In the genomic region with DNA sequence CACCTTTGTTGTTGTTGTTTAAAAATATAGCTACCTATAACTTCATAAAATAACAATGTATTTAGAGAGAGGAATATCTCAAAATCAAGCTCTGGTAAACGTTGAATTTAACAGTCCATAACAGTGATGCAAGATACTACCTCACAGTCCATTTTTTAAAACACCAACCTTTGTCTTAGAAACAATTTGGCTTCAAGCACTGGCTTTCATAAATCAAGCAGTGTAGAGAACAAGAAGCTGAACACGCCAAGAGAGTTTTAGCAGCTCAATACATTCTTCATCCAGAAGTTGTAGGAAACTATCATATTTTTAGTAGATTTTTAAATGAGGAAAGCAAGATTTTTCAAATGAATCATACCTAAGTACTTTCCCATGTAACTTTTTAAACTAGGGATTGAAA, we compare ENCODE assay signal across 20 cellular contexts.
A peak's percentile ranks its signal among the peaks of the same experiment; 100 is the strongest.
DNase-seq lines count a peak whose midpoint lies in the region; ATAC-seq, FAIRE-seq and TF ChIP-seq lines count a peak whose summit lies in the region.
"Had no signal": no experiment of that assay in that cellular context is flagged by ENCODE, and none has a peak within 500 bp of the region (broad histone marks: within the 10 kb centered on the region; RNA-seq: fewer than 3 reads in every experiment).

No MANE protein-coding gene starts in this region.

- no peak overlapping the region for H3K4me3 ChIP-seq in astrocyte (ENCODE audit: insufficient read depth, low read depth, low read length)
- no peak overlapping the region for H3K4me3 ChIP-seq in gastroesophageal sphincter
- no peak overlapping the region for H3K4me3 ChIP-seq in uterus
- no peak overlapping the region for H3K4me3 ChIP-seq in adrenal gland
- H3K4me3 ChIP-seq: Peyer's patch, SJCRH30 had no signal

- TF ChIP-seq CTCF in astrocyte (IDR thresholded peaks at IDR 0.05; ENCODE audit: insufficient read depth, low read depth, low read length) (no peak), gastroesophageal sphincter (IDR thresholded peaks at IDR 0.05) (no peak), uterus (IDR thresholded peaks at IDR 0.05) (no peak), adrenal gland (IDR thresholded peaks at IDR 0.05) (no peak)

- no peaks in the 10 kb centered on the region for H3K27me3 ChIP-seq in astrocyte (ENCODE audit: insufficient read depth, low read length)
- H3K27me3 ChIP-seq in gastroesophageal sphincter, result no peaks in the 10 kb centered on the region
- no peaks in the 10 kb centered on the region for H3K27me3 ChIP-seq in uterus
- no peaks in the 10 kb centered on the region for H3K27me3 ChIP-seq in adrenal gland
- H3K27me3 ChIP-seq: Peyer's patch, SJCRH30 had no signal

- no peak overlapping the region for H3K4me3 Mint-ChIP-seq in astrocyte (ENCODE audit: unreplicated experiment)
- H3K4me3 Mint-ChIP-seq: CD8-positive, alpha-beta memory T cell had no signal

- H3K9me3 ChIP-seq in astrocyte (ENCODE audit: insufficient read depth, low read depth, low read length), result no peaks in the 10 kb centered on the region
- H3K9me3 ChIP-seq in gastroesophageal sphincter, result peaks cover 0 to 8% (median 0%) of the 10 kb centered on the region in 3 donors
- H3K9me3 ChIP-seq in uterus, result no peaks in the 10 kb centered on the region
- H3K9me3 ChIP-seq in adrenal gland (replicated peaks in 1 of 3), result no peaks in the 10 kb centered on the region
- H3K9me3 ChIP-seq: Peyer's patch had no signal

- H3K4me1 Mint-ChIP-seq in astrocyte (ENCODE audit: low read depth, unreplicated experiment), result no peaks in the 10 kb centered on the region
- H3K4me1 Mint-ChIP-seq: CD8-positive, alpha-beta memory T cell had no signal

- H3K4me1 ChIP-seq in astrocyte (ENCODE audit: insufficient read depth, low read length), result no peaks in the 10 kb centered on the region
- no peaks in the 10 kb centered on the region for H3K4me1 ChIP-seq in gastroesophageal sphincter
- no peaks in the 10 kb centered on the region for H3K4me1 ChIP-seq in uterus
- no peaks in the 10 kb centered on the region for H3K4me1 ChIP-seq in adrenal gland (replicated peaks in 1 of 2)
- H3K4me1 ChIP-seq: Peyer's patch, SJCRH30 had no signal

- no peak overlapping the region for H3K27ac Mint-ChIP-seq in astrocyte (ENCODE audit: unreplicated experiment)
- H3K27ac Mint-ChIP-seq: CD8-positive, alpha-beta memory T cell had no signal

- no peak overlapping the region for H3K9ac ChIP-seq in astrocyte (ENCODE audit: low read length)

- peaks cover 3% of the 10 kb centered on the region for H3K9me3 Mint-ChIP-seq in astrocyte (ENCODE audit: unreplicated experiment)

- no peaks in the 10 kb centered on the region for H4K20me1 ChIP-seq in astrocyte (ENCODE audit: insufficient read depth, low read length)

- no peak overlapping the region for H3K4me2 ChIP-seq in astrocyte (ENCODE audit: low read length)

- H3K79me2 ChIP-seq in astrocyte (ENCODE audit: insufficient read depth, low read length), result no peaks in the 10 kb centered on the region

- DNase-seq in GM03348 (ENCODE audit: low spot score) (peak; percentile 44), astrocyte (ENCODE audit: low read depth) (peak; percentile 11), uterus (no peak), adrenal gland (no peak)
- no peak for DNase-seq in activated CD4-positive, alpha-beta T cell treated with anti-CD3 and anti-CD28 coated beads, Interleukin-2, amount 50 U/mL, for 48 hours
- DNase-seq: AML-193; C1 segment of cervical spinal cord; Calu3; CD8-positive, alpha-beta memory T cell; GF-D8; GOT3; Kasumi-1; NCI-H1417; NCI-H1694 treated with DMSO at 0.1 percent for 48 hours; NCI-H446; NCI-H526; Peyer's patch; SJCRH30 had no signal

- peak; percentile 13 for FAIRE-seq in astrocyte (lab: Jason Lieb, UNC)

- H3K27ac ChIP-seq in astrocyte (ENCODE audit: low read depth, low read length), result no peak overlapping the region
- no peak overlapping the region for H3K27ac ChIP-seq in gastroesophageal sphincter
- peak overlapping the region; percentile 62 to 70 for H3K27ac ChIP-seq in uterus
- H3K27ac ChIP-seq in adrenal gland, result no peak overlapping the region
- H3K27ac ChIP-seq: Peyer's patch, SJCRH30 had no signal

- no peaks in the 10 kb centered on the region for H3K36me3 ChIP-seq in astrocyte (ENCODE audit: insufficient read depth, low read length)
- no peaks in the 10 kb centered on the region for H3K36me3 ChIP-seq in gastroesophageal sphincter
- H3K36me3 ChIP-seq in uterus, result no peaks in the 10 kb centered on the region
- H3K36me3 ChIP-seq in adrenal gland (replicated peaks in 1 of 2), result no peaks in the 10 kb centered on the region
- H3K36me3 ChIP-seq: Peyer's patch, SJCRH30 had no signal

- no peaks in the 10 kb centered on the region for H3K27me3 Mint-ChIP-seq in astrocyte (ENCODE audit: low read depth, unreplicated experiment)
- H3K27me3 Mint-ChIP-seq: CD8-positive, alpha-beta memory T cell had no signal

- ATAC-seq in gastroesophageal sphincter (peak; percentile 20), GM19328 (IDR thresholded peaks at IDR 0.05; ENCODE audit: unreplicated experiment) (no peak)

- intact Hi-C loops in uterus (cut with DNase I; ENCODE audit: low total_unique reads) (no loop called here), adrenal gland (cut with DNase I) (no loop called here)

- no peak for TF ChIP-seq EP300 in gastroesophageal sphincter (IDR thresholded peaks at IDR 0.05)

- no peak overlapping the region for H2AFZ ChIP-seq in astrocyte (ENCODE audit: low read depth, low read length)

- H3K36me3 Mint-ChIP-seq in astrocyte (ENCODE audit: low read depth, unreplicated experiment), result no peaks in the 10 kb centered on the region
- H3K36me3 Mint-ChIP-seq: CD8-positive, alpha-beta memory T cell had no signal

- TF ChIP-seq POLR2A in gastroesophageal sphincter (IDR thresholded peaks at IDR 0.05), result no peak
- no peak for TF ChIP-seq POLR2A in uterus (IDR thresholded peaks at IDR 0.05)
- TF ChIP-seq POLR2A in adrenal gland (IDR thresholded peaks at IDR 0.05), result no peak

- WGBS in gastroesophageal sphincter (ENCODE audit: low coverage in 1 of 2), 2 donors, result 20 to 41% methylated on average over 2 of the region's 2 CpGs
- 45 to 58% (median 47%) methylated on average over 2 of the region's 2 CpGs for WGBS in adrenal gland, 4 donors

Comparison
In these comparisons a context has a peak if more than half of its experiments do, and no peak if none do; other contexts are left out.
1. DNase-seq: peak in GM03348 (single experiment) and astrocyte (single experiment); none in uterus (0 of 2), adrenal gland (0 of 7) and activated CD4-positive, alpha-beta T cell treated with anti-CD3 and anti-CD28 coated beads, Interleukin-2, amount 50 U/mL, for 48 hours (0 of 2).
2. H3K27ac ChIP-seq: peak in uterus (2 of 2); none in astrocyte (single experiment), gastroesophageal sphincter (0 of 4) and adrenal gland (0 of 5).